Comparison of ENCODE assay signal across 12 cellular contexts in the genomic region with DNA sequence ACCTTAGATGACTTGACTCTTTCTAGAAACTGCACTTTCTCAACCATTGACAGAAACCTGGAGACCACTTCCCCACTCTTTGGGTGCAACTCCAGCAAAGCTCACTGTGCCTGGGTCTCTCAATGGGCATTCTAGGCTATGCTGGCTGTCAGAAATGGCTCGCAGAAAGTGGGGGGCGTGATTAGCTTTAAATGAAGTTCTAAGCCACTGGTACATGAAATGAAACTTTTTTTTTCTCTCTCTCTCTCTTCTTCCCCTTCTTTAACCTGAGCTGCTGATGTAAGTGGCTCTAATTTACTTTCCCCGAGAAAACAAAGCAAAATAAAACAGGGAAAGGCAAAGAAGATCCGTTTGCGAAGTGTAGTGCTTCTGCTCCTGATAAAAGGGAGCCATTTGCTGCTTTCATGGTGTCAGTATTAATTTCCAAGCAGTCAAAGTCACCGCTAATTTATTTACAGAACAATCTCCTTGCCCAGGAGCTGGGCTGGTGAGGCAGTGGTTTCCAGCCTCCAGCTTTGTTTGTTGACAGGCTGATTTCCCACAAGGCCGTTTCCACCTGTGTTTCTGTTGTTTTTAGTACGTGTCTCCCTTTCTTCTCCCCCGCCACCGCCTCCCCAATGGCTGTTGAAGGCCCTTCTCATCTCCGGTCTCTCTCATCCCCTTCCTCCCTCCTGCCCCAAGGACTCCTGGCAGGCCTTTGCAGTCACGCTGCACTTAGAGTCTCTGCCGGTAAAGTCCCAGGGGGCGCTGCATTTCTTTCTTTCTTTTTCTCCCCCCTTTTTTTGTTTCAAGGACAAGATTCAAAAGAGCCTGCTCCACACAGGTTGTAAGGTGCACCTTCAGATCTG.
DNase-seq lines count a peak whose midpoint lies in the region; ATAC-seq and TF ChIP-seq lines count a peak whose summit lies in the region.
"Had no signal": no experiment of that assay in that cellular context is flagged by ENCODE, and none has a peak within 500 bp of the region (broad histone marks: within the 10 kb centered on the region; RNA-seq: fewer than 3 reads in every experiment).

No MANE protein-coding gene starts in this region.

- H3K4me3 ChIP-seq in brain microvascular endothelial cell (ENCODE audit: low read depth, low read length) (no peak overlapping the region), spleen (peak overlapping the region in 2 of 8 donors; percentile 1 to 41)

- peaks cover 0 to 18% (median 13%) of the 10 kb centered on the region in 6 donors for H3K4me1 ChIP-seq in spleen

- WGBS in spleen, 5 donors, result 12 to 47% (median 35%) methylated on average over 14 of the region's 14 CpGs

- peak; percentile 65 for DNase-seq in NCI-H748 (lab: John Stamatoyannopoulos, UW; ENCODE audit: unreplicated experiment)
- DNase-seq in NCI-H748 treated with DMSO at 0.1 percent for 48 hours (lab: John Stamatoyannopoulos, UW), result no peak
- DNase-seq in KBM-7, result peak; percentile 13
- DNase-seq in brain microvascular endothelial cell, result no peak
- peak; percentile 73 for DNase-seq in spleen
- no peak for DNase-seq in activated gamma-delta T cell (lab: John Stamatoyannopoulos, UW)
- DNase-seq: erythroblast, MM.1S, T-helper 1 cell, trophoblast cell had no signal

- H3K27me3 ChIP-seq in brain microvascular endothelial cell (replicated peaks), result no peaks in the 10 kb centered on the region
- H3K27me3 ChIP-seq in spleen (replicated peaks in 1 of 7), result peaks cover 0 to 9% (median 0%) of the 10 kb centered on the region in 7 donors

- no peak for TF ChIP-seq POLR2A in spleen (IDR thresholded peaks at IDR 0.05)

- TF ChIP-seq CTCF in brain microvascular endothelial cell (IDR thresholded peaks at IDR 0.05; ENCODE audit: low read depth, low read length, missing control alignments) (peak; percentile 51), spleen (IDR thresholded peaks at IDR 0.05 in 8 of 11, conservative IDR thresholded peaks at IDR 0.05 in 3 of 11) (peak in 6 of 11 experiments; percentile 18 to 42 (median 30))

- ATAC-seq in HG02973 (IDR thresholded peaks at IDR 0.05; ENCODE audit: unreplicated experiment), result no peak
- no peak for ATAC-seq in GM18858 (IDR thresholded peaks at IDR 0.05; ENCODE audit: unreplicated experiment)

- no peak overlapping the region for H3K27ac ChIP-seq in brain microvascular endothelial cell
- peak overlapping the region in 7 of 8 donors; percentile 1 to 80 (median 60) for H3K27ac ChIP-seq in spleen

- no peaks in the 10 kb centered on the region for H3K9me3 ChIP-seq in spleen

- in situ Hi-C loops in KBM-7 (cut with MboI; ENCODE audit: low pct_unique_long_range_greater_than_20kb, low sequenced_read_pairs) (loop anchor here (25.0 kb wide), 1 partner anchor 435 kb away; no protein-coding TSS in a partner anchor), brain microvascular endothelial cell (cut with HindIII; ENCODE audit: low pct_ligation_motif_present, low sequenced_read_pairs) (no loop called here)

- intact Hi-C loops in spleen (cut with DNase I; ENCODE audit: low total_unique reads), result no loop called here

- H3K36me3 ChIP-seq in brain microvascular endothelial cell (replicated peaks), result no peaks in the 10 kb centered on the region
- H3K36me3 ChIP-seq in spleen, result no peaks in the 10 kb centered on the region

Comparison
In these comparisons a context has a peak if more than half of its experiments do, and no peak if none do; other contexts are left out.
1. DNase-seq: peak in NCI-H748 (single experiment), KBM-7 (single experiment) and spleen (single experiment); none in NCI-H748 treated with DMSO at 0.1 percent for 48 hours (single experiment), brain microvascular endothelial cell (single experiment) and activated gamma-delta T cell (single experiment).